ENCODE assay signal across 8 cellular contexts in genomic region chrX:119942831-119943184, GRCh38. TPM values are rescaled to one million over a fixed set of nuclear protein-coding genes. Genes with fewer than 3 reads are reported as not detected.
DNase-seq lines count a peak whose midpoint lies in the region; ATAC-seq and TF ChIP-seq lines count a peak whose summit lies in the region.

No MANE protein-coding gene starts in this region.

- H3K4me1 ChIP-seq in endocrine pancreas (ENCODE audit: control insufficient read depth, insufficient read depth, low read length): no peaks in the 10 kb centered on the region

- H3K36me3 ChIP-seq in endocrine pancreas (ENCODE audit: control insufficient read depth, insufficient read depth, low read length): no peaks in the 10 kb centered on the region

- TF ChIP-seq CTCF in CD4-positive, alpha-beta T cell (IDR thresholded peaks at IDR 0.05): no peak

- peak overlapping the region; percentile 79 for H3K9ac ChIP-seq in endocrine pancreas (ENCODE audit: control insufficient read depth, insufficient read depth, low read length)

- intact Hi-C loops in CD4-positive, alpha-beta T cell (cut with DNase I, micrococcal nuclease): loop anchor here (2.0 to 10.0 kb wide), 4 partner anchors 72 to 312 kb away; partner anchors contain the start of genes NDUFA1 (in 1 of the 2), RNF113A (in 1 of the 2), UPF3B (in 1 of the 2) and ZBTB33 (in 1 of the 2)

- POLR2A ChIA-PET in CD4-positive, alpha-beta T cell (lab: Charles Lee): interaction anchor here (0.9 to 1.2 kb wide), 2 partner anchors 308 to 618 kb away, joined by 3 to 5 read pairs; partner anchors contain the start of genes CUL4B and ZBTB33
- POLR2A ChIA-PET in naive thymus-derived CD8-positive, alpha-beta T cell (lab: Charles Lee): interaction anchor here (0.9 to 1.0 kb wide), 2 partner anchors 13 to 152 kb away, joined by 3 to 5 read pairs; no protein-coding TSS in a partner anchor

- no peaks in the 10 kb centered on the region for H3K27me3 Mint-ChIP-seq in CD4-positive, alpha-beta T cell
- no peaks in the 10 kb centered on the region for H3K27me3 Mint-ChIP-seq in naive thymus-derived CD8-positive, alpha-beta T cell

- CTCF ChIA-PET in CD4-positive, alpha-beta T cell (lab: Charles Lee): no interaction called here

- peak overlapping the region; percentile 91 for H3K27ac ChIP-seq in CD4-positive, alpha-beta T cell (ENCODE audit: low read depth, low read length)

- H3K9me3 ChIP-seq in CD4-positive, alpha-beta T cell (ENCODE audit: control insufficient read depth, low read length): no peaks in the 10 kb centered on the region
- no peaks in the 10 kb centered on the region for H3K9me3 ChIP-seq in endocrine pancreas (ENCODE audit: control insufficient read depth, low read length)

- H3K4me1 Mint-ChIP-seq in CD4-positive, alpha-beta T cell (ENCODE audit: low read depth): peaks cover 25% of the 10 kb centered on the region
- H3K4me1 Mint-ChIP-seq in naive thymus-derived CD8-positive, alpha-beta T cell: peaks cover 7 to 28% (median 22%) of the 10 kb centered on the region in 4 donors

- no peak for DNase-seq in CD4-positive, alpha-beta T cell
- DNase-seq in NCI-H69 (lab: John Stamatoyannopoulos, UW) (peak; percentile 22), COLO668 (lab: John Stamatoyannopoulos, UW; ENCODE audit: unreplicated experiment) (no peak), DMS114 treated with DMSO at 0.1 percent for 48 hours (lab: John Stamatoyannopoulos, UW; ENCODE audit: unreplicated experiment) (no peak)
- DNase-seq in naive thymus-derived CD8-positive, alpha-beta T cell: no peak

- no peaks in the 10 kb centered on the region for H3K27me3 ChIP-seq in CD4-positive, alpha-beta T cell (ENCODE audit: control insufficient read depth, insufficient read depth, low read length)
- no peaks in the 10 kb centered on the region for H3K27me3 ChIP-seq in endocrine pancreas (ENCODE audit: control insufficient read depth, insufficient read depth, low read length)

- H3K9me3 Mint-ChIP-seq in CD4-positive, alpha-beta T cell: no peaks in the 10 kb centered on the region
- H3K9me3 Mint-ChIP-seq in naive thymus-derived CD8-positive, alpha-beta T cell: no peaks in the 10 kb centered on the region

- peak; percentile 21 for ATAC-seq in CD4-positive, alpha-beta T cell (ENCODE audit: poor library complexity)
- ATAC-seq in GM21447 (IDR thresholded peaks at IDR 0.05; ENCODE audit: unreplicated experiment) (peak; percentile 22), HG03025 (IDR thresholded peaks at IDR 0.05; ENCODE audit: low FRiP score, unreplicated experiment) (no peak)
- peak; percentile 9 to 13 for ATAC-seq in naive thymus-derived CD8-positive, alpha-beta T cell

- peak overlapping the region; percentile 90 for H3K4me3 ChIP-seq in endocrine pancreas (ENCODE audit: control insufficient read depth, insufficient read depth, low read length)

- H3K27ac Mint-ChIP-seq in CD4-positive, alpha-beta T cell: peak overlapping the region; percentile 87
- peak overlapping the region; percentile 90 to 98 (median 97) for H3K27ac Mint-ChIP-seq in naive thymus-derived CD8-positive, alpha-beta T cell

- peak overlapping the region; percentile 96 for H3K4me3 Mint-ChIP-seq in CD4-positive, alpha-beta T cell
- peak overlapping the region; percentile 88 to 100 (median 94) for H3K4me3 Mint-ChIP-seq in naive thymus-derived CD8-positive, alpha-beta T cell

- peaks cover 25% of the 10 kb centered on the region for H3K36me3 Mint-ChIP-seq in CD4-positive, alpha-beta T cell (ENCODE audit: low read depth)
- H3K36me3 Mint-ChIP-seq in naive thymus-derived CD8-positive, alpha-beta T cell: peaks cover 0 to 13% (median 0%) of the 10 kb centered on the region in 3 donors

RNA-seq across cellular contexts. Expression of gene NKAP, which starts 0.7 kb away (rescaled TPM):
- total RNA-seq in CD4-positive, alpha-beta T cell: 10 to 100 TPM; 14.5 to 15.6 TPM
- 10 to 100 TPM; 17.1 to 18.7 TPM for total RNA-seq in naive thymus-derived CD8-positive, alpha-beta T cell
- 1 to 10 TPM; 2.4 to 6.3 (median 2.8) TPM for polyA plus RNA-seq in naive thymus-derived CD8-positive, alpha-beta T cell

RNA-seq across cellular contexts. Expression of gene AKAP14, which starts 47.1 kb away (rescaled TPM):
- not detected for total RNA-seq in CD4-positive, alpha-beta T cell
- not detected for total RNA-seq in naive thymus-derived CD8-positive, alpha-beta T cell
- not detected for polyA plus RNA-seq in naive thymus-derived CD8-positive, alpha-beta T cell
